6 cellular contexts compared by ENCODE assay signal in the genomic region with DNA sequence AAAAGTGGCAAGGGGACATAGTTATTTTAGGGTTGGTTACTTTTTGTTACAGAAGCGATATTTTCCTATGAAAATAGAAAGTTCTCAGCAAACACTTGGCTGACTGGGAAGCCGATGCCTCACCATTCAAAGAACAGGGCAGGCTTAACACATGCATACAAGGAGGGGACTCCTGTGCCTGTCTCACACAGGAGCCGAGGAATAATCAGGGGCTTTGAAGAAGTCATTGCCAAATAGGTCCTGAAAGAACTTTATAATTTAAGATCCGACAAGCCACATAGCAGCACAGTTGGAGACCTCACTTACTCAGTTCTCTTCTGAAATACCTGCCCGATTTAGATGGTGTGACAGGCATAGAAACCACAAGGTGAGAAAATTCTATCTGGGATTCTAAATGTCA.
"Had no signal": no experiment of that assay in that cellular context is flagged by ENCODE, and none has a peak within 500 bp of the region (broad histone marks: within the 10 kb centered on the region; RNA-seq: fewer than 3 reads in every experiment).

No MANE protein-coding gene starts in this region.

- H3K9me3 Mint-ChIP-seq: IgD-negative memory B cell had no signal

- DNase-seq: IMR-90, KBM-7, KG1 had no signal

- H3K4me3 ChIP-seq: K562 had no signal

- H3K27ac Mint-ChIP-seq: IgD-negative memory B cell had no signal

- H3K4me3 Mint-ChIP-seq: IgD-negative memory B cell had no signal

- H3K27ac ChIP-seq: HL-60 had no signal

- H3K36me3 Mint-ChIP-seq: IgD-negative memory B cell had no signal
